1 cellular context compared by ENCODE assay signal in the genomic region with DNA sequence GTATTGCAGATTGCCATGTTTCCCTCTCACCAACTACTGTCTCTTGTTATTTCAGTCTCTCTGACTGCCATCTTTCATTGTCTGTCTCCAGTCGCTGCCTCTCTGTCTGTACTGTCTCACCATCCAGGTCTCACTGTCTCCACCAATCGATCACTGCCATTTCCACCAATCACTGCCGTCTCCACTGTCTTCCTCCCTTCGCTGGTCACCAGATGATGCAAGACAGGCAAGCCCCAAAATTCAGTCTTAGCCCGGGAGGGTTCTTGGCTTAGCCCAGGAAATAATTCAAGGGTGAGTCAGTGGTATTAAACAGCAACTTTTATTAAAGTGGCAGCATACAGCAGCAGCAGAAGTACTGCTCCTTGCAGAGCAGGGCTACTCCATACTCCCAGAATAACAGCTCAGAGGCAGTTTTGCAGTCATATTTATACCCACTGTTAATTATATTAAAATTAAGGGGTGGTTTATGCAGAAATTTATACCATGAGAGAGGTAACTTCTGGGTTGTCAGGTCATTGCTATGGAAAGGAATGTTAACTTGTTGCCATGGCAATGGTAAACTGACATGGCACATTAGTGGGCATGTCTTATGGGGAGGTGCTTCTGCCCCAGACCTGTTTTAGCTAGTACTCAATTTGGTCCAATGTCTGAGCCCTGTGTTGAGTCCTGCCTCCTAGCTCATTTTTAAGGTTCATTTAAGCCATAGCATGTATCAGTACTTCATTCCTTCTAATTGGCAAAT.
TF ChIP-seq lines count a peak whose summit lies in the region.

No MANE protein-coding gene starts in this region.

TF ChIP-seq in K562, 482 proteins besides CTCF, POLR2A, EP300 and RAD21 (continued from another document and continues in another):
- TF ChIP-seq, protein P1, sequence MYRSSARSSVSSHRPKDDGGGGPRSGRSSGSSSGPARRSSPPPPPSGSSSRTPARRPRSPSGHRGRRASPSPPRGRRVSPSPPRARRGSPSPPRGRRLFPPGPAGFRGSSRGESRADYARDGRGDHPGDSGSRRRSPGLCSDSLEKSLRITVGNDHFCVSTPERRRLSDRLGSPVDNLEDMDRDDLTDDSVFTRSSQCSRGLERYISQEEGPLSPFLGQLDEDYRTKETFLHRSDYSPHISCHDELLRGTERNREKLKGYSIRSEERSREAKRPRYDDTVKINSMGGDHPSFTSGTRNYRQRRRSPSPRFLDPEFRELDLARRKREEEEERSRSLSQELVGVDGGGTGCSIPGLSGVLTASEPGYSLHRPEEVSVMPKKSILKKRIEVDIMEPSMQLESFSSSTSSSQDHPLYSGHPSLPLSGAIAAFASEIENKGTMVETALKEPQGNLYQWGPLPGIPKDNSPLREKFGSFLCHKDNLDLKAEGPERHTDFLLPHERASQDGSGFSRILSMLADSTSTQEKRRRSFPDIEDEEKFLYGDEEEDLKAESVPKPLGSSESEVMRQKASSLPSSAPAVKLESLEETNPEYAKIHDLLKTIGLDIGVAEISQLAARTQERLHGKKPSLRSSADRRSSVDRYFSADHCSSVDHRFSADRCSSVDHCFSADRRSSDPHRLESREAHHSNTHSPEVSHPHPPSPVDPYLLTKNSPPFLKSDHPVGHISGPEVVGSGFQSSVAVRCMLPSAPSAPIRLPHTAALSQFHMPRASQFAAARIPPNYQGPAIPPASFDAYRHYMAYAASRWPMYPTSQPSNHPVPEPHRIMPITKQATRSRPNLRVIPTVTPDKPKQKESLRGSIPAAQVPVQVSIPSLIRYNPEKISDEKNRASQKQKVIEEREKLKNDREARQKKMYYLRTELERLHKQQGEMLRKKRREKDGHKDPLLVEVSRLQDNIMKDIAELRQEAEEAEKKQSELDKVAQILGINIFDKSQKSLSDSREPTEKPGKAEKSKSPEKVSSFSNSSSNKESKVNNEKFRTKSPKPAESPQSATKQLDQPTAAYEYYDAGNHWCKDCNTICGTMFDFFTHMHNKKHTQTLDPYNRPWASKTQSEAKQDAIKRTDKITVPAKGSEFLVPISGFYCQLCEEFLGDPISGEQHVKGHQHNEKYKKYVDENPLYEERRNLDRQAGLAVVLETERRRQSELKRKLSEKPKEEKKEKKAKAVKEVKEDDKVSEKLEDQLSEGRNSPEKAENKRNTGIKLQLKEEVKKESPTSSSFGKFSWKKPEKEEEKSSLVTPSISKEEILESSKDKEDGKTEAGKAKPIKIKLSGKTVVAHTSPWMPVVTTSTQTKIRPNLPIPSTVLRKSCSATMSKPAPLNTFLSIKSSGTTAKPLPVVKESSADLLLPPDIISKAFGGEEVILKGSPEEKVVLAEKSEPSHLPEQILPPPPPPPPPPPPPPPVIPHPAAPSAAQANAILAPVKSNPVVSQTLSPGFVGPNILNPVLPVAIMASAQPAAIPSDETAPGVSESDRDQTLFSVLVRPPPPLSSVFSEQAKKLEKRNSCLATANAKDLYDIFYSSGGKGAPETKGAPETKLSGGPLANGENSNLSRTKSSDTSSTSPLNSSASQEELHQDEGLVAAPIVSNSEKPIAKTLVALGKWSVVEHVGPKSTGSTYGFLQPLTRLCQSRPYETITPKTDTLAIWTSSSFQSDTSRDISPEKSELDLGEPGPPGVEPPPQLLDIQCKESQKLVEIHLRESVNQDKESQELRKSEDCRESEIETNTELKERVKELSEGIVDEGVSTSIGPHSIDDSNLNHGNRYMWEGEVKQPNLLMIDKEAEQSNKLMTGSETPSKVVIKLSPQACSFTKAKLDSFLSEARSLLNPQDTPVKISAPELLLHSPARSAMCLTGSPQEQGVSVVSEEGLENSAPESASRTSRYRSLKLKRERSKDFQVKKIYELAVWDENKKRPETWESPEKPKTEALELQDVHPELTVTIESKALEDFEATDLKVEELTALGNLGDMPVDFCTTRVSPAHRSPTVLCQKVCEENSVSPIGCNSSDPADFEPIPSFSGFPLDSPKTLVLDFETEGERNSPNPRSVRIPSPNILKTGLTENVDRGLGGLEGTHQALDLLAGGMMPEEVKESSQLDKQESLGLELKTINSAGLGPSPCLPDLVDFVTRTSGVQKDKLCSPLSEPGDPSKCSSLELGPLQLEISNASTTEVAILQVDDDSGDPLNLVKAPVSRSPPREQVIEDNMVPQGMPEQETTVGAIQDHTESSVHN (IDR thresholded peaks at IDR 0.05; ENCODE audit: borderline replicate concordance in 1 of 2, low read depth in 1 of 2) = no peak
- TF ChIP-seq POLR2AphosphoS5 (IDR thresholded peaks at IDR 0.05; ENCODE audit: control insufficient read depth, insufficient read depth, low read depth, low read length) (no peak), KDM5B (IDR thresholded peaks at IDR 0.05; ENCODE audit: insufficient replicate concordance, low read depth, low read length) (no peak), FOSL1 (tag; conservative IDR thresholded peaks at IDR 0.05) (peak; percentile 41; the same call in 1 of the 2 replicates), CEBPB (tag; IDR thresholded peaks at IDR 0.05) (peak; percentile 60; the same call in 1 of the 2 replicates), SMARCA4 (IDR thresholded peaks at IDR 0.05) (no peak), HIVEP1 (CRISPR knock-in tag; IDR thresholded peaks at IDR 0.05) (no peak), NCOA6 (IDR thresholded peaks at IDR 0.05) (no peak), ZNF3 (CRISPR knock-in tag; IDR thresholded peaks at IDR 0.05) (no peak), JUNB (CRISPR knock-in tag; conservative IDR thresholded peaks at IDR 0.05) (no peak), ZNF212 (CRISPR knock-in tag; IDR thresholded peaks at IDR 0.05) (no peak), SOX6 (IDR thresholded peaks at IDR 0.05) (no peak), TAF1 (IDR thresholded peaks at IDR 0.05; ENCODE audit: control insufficient read depth, extremely low read depth, insufficient read depth, low read length, severe bottlenecking) (no peak), FOXA1 (IDR thresholded peaks at IDR 0.05; ENCODE audit: borderline replicate concordance) (no peak), MEIS2 (IDR thresholded peaks at IDR 0.05; ENCODE audit: partially characterized antibody) (peak; percentile 62), CSDE1 (IDR thresholded peaks at IDR 0.05) (no peak), FOXM1 (IDR thresholded peaks at IDR 0.05; ENCODE audit: low read depth) (no peak), FOXM1 (CRISPR knock-in tag; IDR thresholded peaks at IDR 0.05; ENCODE audit: low read depth) (no peak), JUND (IDR thresholded peaks at IDR 0.05; ENCODE audit: borderline replicate concordance, low read depth, low read length) (peak; percentile 63), JUND (tag; IDR thresholded peaks at IDR 0.05; ENCODE audit: borderline replicate concordance, low read depth, low read length) (peak; percentile 39; the same call in 1 of the 3 replicates)
- TF ChIP-seq, protein P2, sequence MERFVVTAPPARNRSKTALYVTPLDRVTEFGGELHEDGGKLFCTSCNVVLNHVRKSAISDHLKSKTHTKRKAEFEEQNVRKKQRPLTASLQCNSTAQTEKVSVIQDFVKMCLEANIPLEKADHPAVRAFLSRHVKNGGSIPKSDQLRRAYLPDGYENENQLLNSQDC (CRISPR knock-in tag; IDR thresholded peaks at IDR 0.05) = no peak
- TF ChIP-seq, protein P3, sequence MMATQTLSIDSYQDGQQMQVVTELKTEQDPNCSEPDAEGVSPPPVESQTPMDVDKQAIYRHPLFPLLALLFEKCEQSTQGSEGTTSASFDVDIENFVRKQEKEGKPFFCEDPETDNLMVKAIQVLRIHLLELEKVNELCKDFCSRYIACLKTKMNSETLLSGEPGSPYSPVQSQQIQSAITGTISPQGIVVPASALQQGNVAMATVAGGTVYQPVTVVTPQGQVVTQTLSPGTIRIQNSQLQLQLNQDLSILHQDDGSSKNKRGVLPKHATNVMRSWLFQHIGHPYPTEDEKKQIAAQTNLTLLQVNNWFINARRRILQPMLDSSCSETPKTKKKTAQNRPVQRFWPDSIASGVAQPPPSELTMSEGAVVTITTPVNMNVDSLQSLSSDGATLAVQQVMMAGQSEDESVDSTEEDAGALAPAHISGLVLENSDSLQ (IDR thresholded peaks at IDR 0.05) = peak; percentile 91
- TF ChIP-seq, protein P4, sequence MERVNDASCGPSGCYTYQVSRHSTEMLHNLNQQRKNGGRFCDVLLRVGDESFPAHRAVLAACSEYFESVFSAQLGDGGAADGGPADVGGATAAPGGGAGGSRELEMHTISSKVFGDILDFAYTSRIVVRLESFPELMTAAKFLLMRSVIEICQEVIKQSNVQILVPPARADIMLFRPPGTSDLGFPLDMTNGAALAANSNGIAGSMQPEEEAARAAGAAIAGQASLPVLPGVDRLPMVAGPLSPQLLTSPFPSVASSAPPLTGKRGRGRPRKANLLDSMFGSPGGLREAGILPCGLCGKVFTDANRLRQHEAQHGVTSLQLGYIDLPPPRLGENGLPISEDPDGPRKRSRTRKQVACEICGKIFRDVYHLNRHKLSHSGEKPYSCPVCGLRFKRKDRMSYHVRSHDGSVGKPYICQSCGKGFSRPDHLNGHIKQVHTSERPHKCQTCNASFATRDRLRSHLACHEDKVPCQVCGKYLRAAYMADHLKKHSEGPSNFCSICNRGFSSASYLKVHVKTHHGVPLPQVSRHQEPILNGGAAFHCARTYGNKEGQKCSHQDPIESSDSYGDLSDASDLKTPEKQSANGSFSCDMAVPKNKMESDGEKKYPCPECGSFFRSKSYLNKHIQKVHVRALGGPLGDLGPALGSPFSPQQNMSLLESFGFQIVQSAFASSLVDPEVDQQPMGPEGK (CRISPR knock-in tag; IDR thresholded peaks at IDR 0.05; ENCODE audit: borderline replicate concordance) = no peak
- TF ChIP-seq, protein P5, sequence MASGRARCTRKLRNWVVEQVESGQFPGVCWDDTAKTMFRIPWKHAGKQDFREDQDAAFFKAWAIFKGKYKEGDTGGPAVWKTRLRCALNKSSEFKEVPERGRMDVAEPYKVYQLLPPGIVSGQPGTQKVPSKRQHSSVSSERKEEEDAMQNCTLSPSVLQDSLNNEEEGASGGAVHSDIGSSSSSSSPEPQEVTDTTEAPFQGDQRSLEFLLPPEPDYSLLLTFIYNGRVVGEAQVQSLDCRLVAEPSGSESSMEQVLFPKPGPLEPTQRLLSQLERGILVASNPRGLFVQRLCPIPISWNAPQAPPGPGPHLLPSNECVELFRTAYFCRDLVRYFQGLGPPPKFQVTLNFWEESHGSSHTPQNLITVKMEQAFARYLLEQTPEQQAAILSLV (tag; IDR thresholded peaks at IDR 0.05) = peak; percentile 72
- TF ChIP-seq, protein P6, sequence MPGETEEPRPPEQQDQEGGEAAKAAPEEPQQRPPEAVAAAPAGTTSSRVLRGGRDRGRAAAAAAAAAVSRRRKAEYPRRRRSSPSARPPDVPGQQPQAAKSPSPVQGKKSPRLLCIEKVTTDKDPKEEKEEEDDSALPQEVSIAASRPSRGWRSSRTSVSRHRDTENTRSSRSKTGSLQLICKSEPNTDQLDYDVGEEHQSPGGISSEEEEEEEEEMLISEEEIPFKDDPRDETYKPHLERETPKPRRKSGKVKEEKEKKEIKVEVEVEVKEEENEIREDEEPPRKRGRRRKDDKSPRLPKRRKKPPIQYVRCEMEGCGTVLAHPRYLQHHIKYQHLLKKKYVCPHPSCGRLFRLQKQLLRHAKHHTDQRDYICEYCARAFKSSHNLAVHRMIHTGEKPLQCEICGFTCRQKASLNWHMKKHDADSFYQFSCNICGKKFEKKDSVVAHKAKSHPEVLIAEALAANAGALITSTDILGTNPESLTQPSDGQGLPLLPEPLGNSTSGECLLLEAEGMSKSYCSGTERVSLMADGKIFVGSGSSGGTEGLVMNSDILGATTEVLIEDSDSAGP (CRISPR knock-in tag; IDR thresholded peaks at IDR 0.05) = no peak
- TF ChIP-seq, protein P7, sequence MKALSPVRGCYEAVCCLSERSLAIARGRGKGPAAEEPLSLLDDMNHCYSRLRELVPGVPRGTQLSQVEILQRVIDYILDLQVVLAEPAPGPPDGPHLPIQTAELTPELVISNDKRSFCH (CRISPR knock-in tag; IDR thresholded peaks at IDR 0.05) = no peak
- TF ChIP-seq, protein P7 (tag; IDR thresholded peaks at IDR 0.05) = no peak
- TF ChIP-seq, protein P8, sequence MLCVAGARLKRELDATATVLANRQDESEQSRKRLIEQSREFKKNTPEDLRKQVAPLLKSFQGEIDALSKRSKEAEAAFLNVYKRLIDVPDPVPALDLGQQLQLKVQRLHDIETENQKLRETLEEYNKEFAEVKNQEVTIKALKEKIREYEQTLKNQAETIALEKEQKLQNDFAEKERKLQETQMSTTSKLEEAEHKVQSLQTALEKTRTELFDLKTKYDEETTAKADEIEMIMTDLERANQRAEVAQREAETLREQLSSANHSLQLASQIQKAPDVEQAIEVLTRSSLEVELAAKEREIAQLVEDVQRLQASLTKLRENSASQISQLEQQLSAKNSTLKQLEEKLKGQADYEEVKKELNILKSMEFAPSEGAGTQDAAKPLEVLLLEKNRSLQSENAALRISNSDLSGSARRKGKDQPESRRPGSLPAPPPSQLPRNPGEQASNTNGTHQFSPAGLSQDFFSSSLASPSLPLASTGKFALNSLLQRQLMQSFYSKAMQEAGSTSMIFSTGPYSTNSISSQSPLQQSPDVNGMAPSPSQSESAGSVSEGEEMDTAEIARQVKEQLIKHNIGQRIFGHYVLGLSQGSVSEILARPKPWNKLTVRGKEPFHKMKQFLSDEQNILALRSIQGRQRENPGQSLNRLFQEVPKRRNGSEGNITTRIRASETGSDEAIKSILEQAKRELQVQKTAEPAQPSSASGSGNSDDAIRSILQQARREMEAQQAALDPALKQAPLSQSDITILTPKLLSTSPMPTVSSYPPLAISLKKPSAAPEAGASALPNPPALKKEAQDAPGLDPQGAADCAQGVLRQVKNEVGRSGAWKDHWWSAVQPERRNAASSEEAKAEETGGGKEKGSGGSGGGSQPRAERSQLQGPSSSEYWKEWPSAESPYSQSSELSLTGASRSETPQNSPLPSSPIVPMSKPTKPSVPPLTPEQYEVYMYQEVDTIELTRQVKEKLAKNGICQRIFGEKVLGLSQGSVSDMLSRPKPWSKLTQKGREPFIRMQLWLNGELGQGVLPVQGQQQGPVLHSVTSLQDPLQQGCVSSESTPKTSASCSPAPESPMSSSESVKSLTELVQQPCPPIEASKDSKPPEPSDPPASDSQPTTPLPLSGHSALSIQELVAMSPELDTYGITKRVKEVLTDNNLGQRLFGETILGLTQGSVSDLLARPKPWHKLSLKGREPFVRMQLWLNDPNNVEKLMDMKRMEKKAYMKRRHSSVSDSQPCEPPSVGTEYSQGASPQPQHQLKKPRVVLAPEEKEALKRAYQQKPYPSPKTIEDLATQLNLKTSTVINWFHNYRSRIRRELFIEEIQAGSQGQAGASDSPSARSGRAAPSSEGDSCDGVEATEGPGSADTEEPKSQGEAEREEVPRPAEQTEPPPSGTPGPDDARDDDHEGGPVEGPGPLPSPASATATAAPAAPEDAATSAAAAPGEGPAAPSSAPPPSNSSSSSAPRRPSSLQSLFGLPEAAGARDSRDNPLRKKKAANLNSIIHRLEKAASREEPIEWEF (CRISPR knock-in tag; IDR thresholded peaks at IDR 0.05) = no peak
- TF ChIP-seq, protein P9, sequence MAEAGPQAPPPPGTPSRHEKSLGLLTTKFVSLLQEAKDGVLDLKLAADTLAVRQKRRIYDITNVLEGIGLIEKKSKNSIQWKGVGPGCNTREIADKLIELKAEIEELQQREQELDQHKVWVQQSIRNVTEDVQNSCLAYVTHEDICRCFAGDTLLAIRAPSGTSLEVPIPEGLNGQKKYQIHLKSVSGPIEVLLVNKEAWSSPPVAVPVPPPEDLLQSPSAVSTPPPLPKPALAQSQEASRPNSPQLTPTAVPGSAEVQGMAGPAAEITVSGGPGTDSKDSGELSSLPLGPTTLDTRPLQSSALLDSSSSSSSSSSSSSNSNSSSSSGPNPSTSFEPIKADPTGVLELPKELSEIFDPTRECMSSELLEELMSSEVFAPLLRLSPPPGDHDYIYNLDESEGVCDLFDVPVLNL (CRISPR knock-in tag; IDR thresholded peaks at IDR 0.05; ENCODE audit: low read depth) = no peak
